Comparison of ENCODE assay signal across 8 cellular contexts in the genomic region with DNA sequence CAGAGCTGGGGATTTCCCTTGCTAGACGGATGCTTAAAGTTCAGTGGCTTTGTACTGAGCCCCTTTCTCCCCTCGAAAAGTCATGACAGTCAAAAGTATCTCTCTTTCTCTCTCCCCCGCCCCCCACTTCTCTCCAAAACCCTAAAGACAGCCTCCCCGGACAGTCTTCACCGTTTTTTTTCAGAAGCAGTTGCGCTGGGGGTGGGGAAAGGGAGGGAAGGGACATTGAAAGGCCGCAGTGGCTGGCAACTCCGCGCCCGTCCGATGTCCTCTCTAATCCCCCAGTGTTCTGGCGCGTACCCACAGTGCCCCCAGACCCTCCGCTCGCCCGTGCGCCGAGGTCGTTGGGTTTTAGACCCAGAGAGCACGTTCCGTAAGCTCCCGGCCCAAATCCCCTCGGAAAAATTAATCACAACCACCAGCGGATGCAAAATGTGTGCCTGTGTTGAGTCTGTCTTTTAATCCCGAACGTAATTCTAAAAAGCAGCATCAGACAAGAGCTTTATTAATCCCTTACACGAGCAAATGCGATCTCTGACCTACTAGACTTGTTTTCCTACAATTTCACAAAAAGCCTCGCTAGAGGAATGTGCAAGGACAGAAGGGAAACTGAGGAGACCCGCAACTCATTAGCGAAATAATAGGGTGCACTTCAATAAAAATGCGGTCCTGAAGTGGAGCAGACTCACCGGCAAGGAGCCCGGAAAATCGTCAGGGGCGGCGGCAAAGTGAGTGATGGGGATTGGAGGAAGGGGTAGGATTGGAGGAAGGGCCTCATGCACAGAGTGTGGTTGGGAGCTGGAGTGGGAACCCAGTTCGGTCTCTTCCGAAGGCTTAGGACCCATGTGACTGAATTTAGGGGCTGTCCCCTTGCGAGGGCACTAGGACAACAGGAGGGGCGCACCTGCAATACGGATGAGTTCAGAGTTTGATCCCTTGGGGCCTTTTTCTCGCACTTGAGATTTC. TPM values are rescaled to one million over a fixed set of nuclear protein-coding genes. Genes with fewer than 3 reads are reported as not detected.
DNase-seq lines count a peak whose midpoint lies in the region; ATAC-seq and TF ChIP-seq lines count a peak whose summit lies in the region.

No MANE protein-coding gene starts in this region.

- peak; percentile 6 for ATAC-seq in activated B cell treated with CpG ODN at 0.5 μM for 24 hours (ENCODE audit: low read depth)
- no peak for ATAC-seq in right cardiac atrium

- CTCF ChIA-PET in activated B cell treated with CpG ODN at 0.5 μM for 24 hours (lab: Charles Lee), result interaction anchor here (0.8 to 6.7 kb wide), 13 partner anchors 11 to 267 kb away, joined by 3 to 100 read pairs (median 10); partner anchors contain the start of genes ANTXR2 and PRDM8

- peak overlapping the region; percentile 97 for H3K4me3 Mint-ChIP-seq in activated B cell treated with CpG ODN at 0.5 μM for 24 hours

- H3K27ac ChIP-seq in right cardiac atrium (ENCODE audit: low read length) (no peak overlapping the region), skin epidermis (peak overlapping the region in 18 of 21 experiments; percentile 2 to 83 (median 72))

- no peaks in the 10 kb centered on the region for H3K27me3 Mint-ChIP-seq in activated B cell treated with CpG ODN at 0.5 μM for 24 hours

- no peak for TF ChIP-seq CTCF in activated B cell treated with CpG ODN at 0.5 μM for 24 hours (IDR thresholded peaks at IDR 0.05)

- peaks cover 11% of the 10 kb centered on the region for H3K36me3 Mint-ChIP-seq in activated B cell treated with CpG ODN at 0.5 μM for 24 hours (ENCODE audit: low read depth)

- H3K9me3 ChIP-seq in right cardiac atrium (ENCODE audit: control insufficient read depth, low read length), result no peaks in the 10 kb centered on the region

- H3K4me1 Mint-ChIP-seq in activated B cell treated with CpG ODN at 0.5 μM for 24 hours, result peaks cover 56% of the 10 kb centered on the region

- no peaks in the 10 kb centered on the region for H3K9me3 Mint-ChIP-seq in activated B cell treated with CpG ODN at 0.5 μM for 24 hours

- peak overlapping the region; percentile 95 for H3K27ac Mint-ChIP-seq in activated B cell treated with CpG ODN at 0.5 μM for 24 hours

- DNase-seq in stimulated activated CD4-positive, alpha-beta T cell treated with anti-CD3 and anti-CD28 coated beads, Interleukin-2, amount 100 ng/mL, for 24 hours, result peak; percentile 23 to 46
- DNase-seq in stimulated activated CD4-positive, alpha-beta T cell treated with anti-CD3 and anti-CD28 coated beads, Interleukin-12 subunit alpha, Interleukin-12 subunit beta, amount 100 ng/mL, for 4 hours, result no peak
- DNase-seq in activated B cell treated with CpG ODN at 0.5 μM for 24 hours, result no peak
- DNase-seq in right cardiac atrium, result peak in 2 of 3 donors; percentile 64
- DNase-seq in HK-2 (ENCODE audit: unreplicated experiment), result no peak
- no peak for DNase-seq in superior temporal gyrus (ENCODE audit: extremely low spot score)
- DNase-seq in KG1 (lab: John Stamatoyannopoulos, UW), result no peak

- intact Hi-C loops in activated B cell treated with CpG ODN at 0.5 μM for 24 hours (cut with micrococcal nuclease), result loop anchor here (1.0 to 10.0 kb wide), 9 partner anchors 11 to 580 kb away; partner anchors contain the start of gene ANTXR2
- intact Hi-C loops in right cardiac atrium (cut with DNase I), result loop anchor here in 1 of 4 donors (10.0 kb wide), 2 partner anchors 110 to 1230 kb away; partner anchors contain the start of gene ANTXR2

- peaks cover 3% of the 10 kb centered on the region for H3K4me1 ChIP-seq in right cardiac atrium (ENCODE audit: control insufficient read depth, insufficient read depth, low read length)

- no peaks in the 10 kb centered on the region for H3K27me3 ChIP-seq in right cardiac atrium (ENCODE audit: control insufficient read depth, insufficient read depth)

- WGBS in right cardiac atrium, result 3% methylated on average over 43 of the region's 43 CpGs

- POLR2A ChIA-PET in activated B cell treated with CpG ODN at 0.5 μM for 24 hours (lab: Charles Lee), result interaction anchor here (0.7 to 6.5 kb wide), 5 partner anchors 11 to 113 kb away, joined by 4 to 85 read pairs (median 34); partner anchors contain the start of genes ANTXR2 and PRDM8

- peak overlapping the region; percentile 49 for H3K4me3 ChIP-seq in right cardiac atrium (ENCODE audit: low read length)
- H3K4me3 ChIP-seq in skin epidermis, result peak overlapping the region; percentile 35 to 54 (median 45)

RNA-seq across cellular contexts. Expression of gene PRDM8, which starts 12.2 kb away (rescaled TPM):
- total RNA-seq in activated B cell treated with CpG ODN at 0.5 μM for 24 hours (9.0 and 11.6 TPM in 2 replicates), right cardiac atrium (1 to 10 TPM in 2 of 4 donors, under 1 TPM in 2; 0.63 to 1.3 (median 0.98) TPM)
- 0.75 TPM for polyA plus RNA-seq in right cardiac atrium

Comparison
In these comparisons a context has a peak if more than half of its experiments do, and no peak if none do; other contexts are left out.
1. DNase-seq: peak in stimulated activated CD4-positive, alpha-beta T cell treated with anti-CD3 and anti-CD28 coated beads, Interleukin-2, amount 100 ng/mL, for 24 hours (2 of 2) and right cardiac atrium (2 of 3); none in stimulated activated CD4-positive, alpha-beta T cell treated with anti-CD3 and anti-CD28 coated beads, Interleukin-12 subunit alpha, Interleukin-12 subunit beta, amount 100 ng/mL, for 4 hours (single experiment), activated B cell treated with CpG ODN at 0.5 μM for 24 hours (single experiment), HK-2 (single experiment), superior temporal gyrus (single experiment) and KG1 (single experiment).